8 cellular contexts compared by ENCODE assay signal in genomic region chr10:42782446-42783180, GRCh38. TPM values are rescaled to one million over a fixed set of nuclear protein-coding genes. Genes with fewer than 3 reads are reported as not detected.
A peak's percentile ranks its signal among the peaks of the same experiment; 100 is the strongest.
DNase-seq lines count a peak whose midpoint lies in the region; TF ChIP-seq lines count a peak whose summit lies in the region.

A gene with protein sequence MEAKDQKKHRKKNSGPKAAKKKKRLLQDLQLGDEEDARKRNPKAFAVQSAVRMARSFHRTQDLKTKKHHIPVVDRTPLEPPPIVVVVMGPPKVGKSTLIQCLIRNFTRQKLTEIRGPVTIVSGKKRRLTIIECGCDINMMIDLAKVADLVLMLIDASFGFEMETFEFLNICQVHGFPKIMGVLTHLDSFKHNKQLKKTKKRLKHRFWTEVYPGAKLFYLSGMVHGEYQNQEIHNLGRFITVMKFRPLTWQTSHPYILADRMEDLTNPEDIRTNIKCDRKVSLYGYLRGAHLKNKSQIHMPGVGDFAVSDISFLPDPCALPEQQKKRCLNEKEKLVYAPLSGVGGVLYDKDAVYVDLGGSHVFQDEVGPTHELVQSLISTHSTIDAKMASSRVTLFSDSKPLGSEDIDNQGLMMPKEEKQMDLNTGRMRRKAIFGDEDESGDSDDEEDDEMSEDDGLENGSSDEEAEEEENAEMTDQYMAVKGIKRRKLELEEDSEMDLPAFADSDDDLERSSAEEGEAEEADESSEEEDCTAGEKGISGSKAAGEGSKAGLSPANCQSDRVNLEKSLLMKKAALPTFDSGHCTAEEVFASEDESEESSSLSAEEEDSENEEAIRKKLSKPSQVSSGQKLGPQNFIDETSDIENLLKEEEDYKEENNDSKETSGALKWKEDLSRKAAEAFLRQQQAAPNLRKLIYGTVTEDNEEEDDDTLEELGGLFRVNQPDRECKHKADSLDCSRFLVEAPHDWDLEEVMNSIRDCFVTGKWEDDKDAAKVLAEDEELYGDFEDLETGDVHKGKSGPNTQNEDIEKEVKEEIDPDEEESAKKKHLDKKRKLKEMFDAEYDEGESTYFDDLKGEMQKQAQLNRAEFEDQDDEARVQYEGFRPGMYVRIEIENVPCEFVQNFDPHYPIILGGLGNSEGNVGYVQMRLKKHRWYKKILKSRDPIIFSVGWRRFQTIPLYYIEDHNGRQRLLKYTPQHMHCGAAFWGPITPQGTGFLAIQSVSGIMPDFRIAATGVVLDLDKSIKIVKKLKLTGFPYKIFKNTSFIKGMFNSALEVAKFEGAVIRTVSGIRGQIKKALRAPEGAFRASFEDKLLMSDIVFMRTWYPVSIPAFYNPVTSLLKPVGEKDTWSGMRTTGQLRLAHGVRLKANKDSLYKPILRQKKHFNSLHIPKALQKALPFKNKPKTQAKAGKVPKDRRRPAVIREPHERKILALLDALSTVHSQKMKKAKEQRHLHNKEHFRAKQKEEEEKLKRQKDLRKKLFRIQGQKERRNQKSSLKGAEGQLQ (plus strand): TSS chr10:42782795. CDS start chr10:42784395, 1,600 bp downstream.

- H3K9me3 ChIP-seq in neuron (ENCODE audit: low read length), result no peaks in the 10 kb centered on the region

- H3K36me3 Mint-ChIP-seq in HFFc6 (ENCODE audit: low read depth), result peaks cover 15% of the 10 kb centered on the region; the same call in 1 of the 2 replicates

- in situ Hi-C loops in SK-MEL-5 (cut with HindIII; ENCODE audit: low pct_unique_long_range_greater_than_20kb, low sequenced_read_pairs), result no loop called here

- H3K4me1 ChIP-seq in neuron (ENCODE audit: insufficient read depth, low read length), result peaks cover 6% of the 10 kb centered on the region

- H3K27me3 ChIP-seq in neuron (ENCODE audit: insufficient read depth, low read length), result no peaks in the 10 kb centered on the region

- peaks cover 6% of the 10 kb centered on the region; the same call in 1 of the 2 replicates for H3K4me1 Mint-ChIP-seq in HFFc6 (ENCODE audit: low read depth)

- H3K4me3 ChIP-seq in neuron (ENCODE audit: low read length), result peak within 1 kb of the TSS; percentile 99

- H3K27me3 Mint-ChIP-seq in HFFc6 (ENCODE audit: insufficient read depth), result peaks cover 1% of the 10 kb centered on the region

- DNase-seq in GM04504 (ENCODE audit: low read depth) (peak; percentile 86), HFFc6 (peak; percentile 94), NAMALWA (ENCODE audit: low spot score) (peak; percentile 95), SK-MEL-5 (ENCODE audit: low read depth, low spot score) (peak; percentile 90), foreskin melanocyte (peak; percentile 93), stromal cell of bone marrow (ENCODE audit: low read depth) (peak; percentile 87)
- peak; percentile 91 for DNase-seq in activated naive CD4-positive, alpha-beta T cell treated with Interleukin-2 at 50 U/mL for 16 hours

- peak within 1 kb of the TSS; percentile 93 for H2AFZ ChIP-seq in neuron (ENCODE audit: low read depth, low read length)

- H3K9me3 Mint-ChIP-seq in HFFc6, result no peaks in the 10 kb centered on the region

- peaks cover 28% of the 10 kb centered on the region for H3K36me3 ChIP-seq in neuron (ENCODE audit: insufficient read depth, low read length)

- peak within 1 kb of the TSS; percentile 97 for H3K4me3 Mint-ChIP-seq in HFFc6

- no peak for TF ChIP-seq CTCF in HFFc6 (IDR thresholded peaks at IDR 0.05)

- peak within 1 kb of the TSS; percentile 90 for H3K27ac Mint-ChIP-seq in HFFc6

RNA-seq across cellular contexts. Expression of the gene that starts here (rescaled TPM):
- total RNA-seq in HFFc6 (2021; fragmentation: NEBNext Ultra II Directional; extraction: Animal tissue kit (Norgen Biotek cat#: 25700)), result 10 to 100 TPM; 20.3 to 23.3 (median 22.7) TPM
- total RNA-seq in SK-MEL-5 (2014; rRNA removed; shearing (Covaris generic)), result 18.6 and 19.0 TPM in 2 replicates
- 6.1 and 8.0 TPM in 2 replicates for polyA plus RNA-seq in SK-MEL-5 (2015; cell fraction: cytosol; rRNA removed)
- polyA plus RNA-seq in SK-MEL-5 (2015; cell fraction: nucleus; rRNA removed), result 8.7 and 9.3 TPM in 2 replicates

Comparison
In these comparisons a context has a peak if more than half of its experiments do, and no peak if none do; other contexts are left out.
1. Peak in every context shown above with its lines: DNase-seq and H3K4me3 ChIP-seq.